22 cellular contexts compared by ENCODE assay signal in genomic region chr17:14793237-14793636, GRCh38.
DNase-seq lines count a peak whose midpoint lies in the region; ATAC-seq and TF ChIP-seq lines count a peak whose summit lies in the region.
"Had no signal": no experiment of that assay in that cellular context is flagged by ENCODE, and none has a peak within 500 bp of the region (broad histone marks: within the 10 kb centered on the region; RNA-seq: fewer than 3 reads in every experiment).

No MANE protein-coding gene starts in this region.

- H3K27ac ChIP-seq in right atrium auricular region (no peak overlapping the region), heart left ventricle (no peak overlapping the region)
- H3K27ac ChIP-seq: body of pancreas, left ventricle myocardium inferior, neural progenitor cell, psoas muscle, testis had no signal

- WGBS in heart left ventricle, 4 donors = 67 to 81% (median 72%) methylated on average over 3 of the region's 3 CpGs

- no peaks in the 10 kb centered on the region for H3K4me1 Mint-ChIP-seq in natural killer cell

- no peaks in the 10 kb centered on the region for H3K9me3 Mint-ChIP-seq in natural killer cell
- H3K9me3 Mint-ChIP-seq: WTC11 had no signal

- no peak for TF ChIP-seq POLR2A in heart left ventricle (IDR thresholded peaks at IDR 0.05)

- intact Hi-C loops in natural killer cell (cut with micrococcal nuclease) = no loop called here
- intact Hi-C loops in heart left ventricle (cut with DNase I) = no loop called here

- H3K36me3 Mint-ChIP-seq in natural killer cell = no peaks in the 10 kb centered on the region
- H3K36me3 Mint-ChIP-seq: neural progenitor cell, WTC11 had no signal

- DNase-seq in AG08395 (ENCODE audit: low spot score) (peak; percentile 28), HCEC 1CT (peak; percentile 78), astrocyte of the spinal cord (ENCODE audit: low read depth, low spot score) (peak; percentile 36), foreskin fibroblast (peak; percentile 51 to 66), right atrium auricular region (ENCODE audit: low spot score) (no peak), natural killer cell (no peak), heart left ventricle (no peak)
- DNase-seq: ACHN; activated CD4-positive, alpha-beta T cell treated with anti-CD3 and anti-CD28 coated beads, Interleukin-2, amount 50 U/mL, for 48 hours; activated naive CD4-positive, alpha-beta T cell; cortex of kidney; Kasumi-1; left ventricle myocardium inferior; NCI-H526; psoas muscle; SHP77; stimulated activated CD4-positive, alpha-beta T cell treated with anti-CD3 and anti-CD28 coated beads, Interleukin-12 subunit alpha, Interleukin-12 subunit beta, amount 100 ng/mL, for 4 hours had no signal

- H3K27ac Mint-ChIP-seq in natural killer cell = no peak overlapping the region
- H3K27ac Mint-ChIP-seq: neural progenitor cell, WTC11 had no signal

- in situ Hi-C loops in astrocyte of the spinal cord (cut with HindIII; ENCODE audit: low sequenced_read_pairs) = no loop called here

- H3K4me1 ChIP-seq in right atrium auricular region = no peaks in the 10 kb centered on the region
- peaks cover 0 to 4% (median 0%) of the 10 kb centered on the region in 12 donors for H3K4me1 ChIP-seq in heart left ventricle
- H3K4me1 ChIP-seq: body of pancreas, left ventricle myocardium inferior, psoas muscle, testis had no signal

- H3K27me3 ChIP-seq in right atrium auricular region = no peaks in the 10 kb centered on the region
- peaks cover 0 to 12% (median 0%) of the 10 kb centered on the region in 9 donors for H3K27me3 ChIP-seq in heart left ventricle
- H3K27me3 ChIP-seq: body of pancreas, neural progenitor cell, testis had no signal

- H3K36me3 ChIP-seq in right atrium auricular region (no peaks in the 10 kb centered on the region), heart left ventricle (no peaks in the 10 kb centered on the region)
- H3K36me3 ChIP-seq: left ventricle myocardium inferior, neural progenitor cell had no signal

- TF ChIP-seq CTCF in astrocyte of the spinal cord (IDR thresholded peaks at IDR 0.05; ENCODE audit: low read depth, low read length) (no peak), foreskin fibroblast (IDR thresholded peaks at IDR 0.05; ENCODE audit: low read depth, low read length) (no peak), right atrium auricular region (IDR thresholded peaks at IDR 0.05) (no peak), natural killer cell (IDR thresholded peaks at IDR 0.05) (no peak), heart left ventricle (IDR thresholded peaks at IDR 0.05) (no peak)

- ATAC-seq in HG03097 (IDR thresholded peaks at IDR 0.05; ENCODE audit: low FRiP score, unreplicated experiment) (no peak), natural killer cell (no peak), heart left ventricle (no peak)
- ATAC-seq: body of pancreas, psoas muscle, WTC11 had no signal

- peaks cover 15 to 24% of the 10 kb centered on the region in 2 donors for H3K27me3 Mint-ChIP-seq in natural killer cell (ENCODE audit: low read depth in 2 of 2)

- H3K4me3 ChIP-seq in astrocyte of the spinal cord (ENCODE audit: low read depth, low read length) (no peak overlapping the region), foreskin fibroblast (ENCODE audit: low read depth in 1 of 2, low read length in 2 of 2) (no peak overlapping the region), right atrium auricular region (no peak overlapping the region), heart left ventricle (no peak overlapping the region)
- H3K4me3 ChIP-seq: body of pancreas, left ventricle myocardium inferior, neural progenitor cell, psoas muscle, testis had no signal

- H3K9me3 ChIP-seq in right atrium auricular region (no peaks in the 10 kb centered on the region), heart left ventricle (no peaks in the 10 kb centered on the region)
- H3K9me3 ChIP-seq: body of pancreas, left ventricle myocardium inferior, psoas muscle, testis had no signal

- H3K4me3 Mint-ChIP-seq in natural killer cell = no peak overlapping the region
- H3K4me3 Mint-ChIP-seq: neural progenitor cell, WTC11 had no signal

Comparison
In these comparisons a context has a peak if more than half of its experiments do, and no peak if none do; other contexts are left out.
1. DNase-seq: peak in AG08395 (single experiment), HCEC 1CT (single experiment), astrocyte of the spinal cord (single experiment) and foreskin fibroblast (2 of 2); none in right atrium auricular region (single experiment), natural killer cell (single experiment) and heart left ventricle (0 of 5).